In genomic region chrX:38805294-38806053, GRCh38 we compare ENCODE assay signal across 8 cellular contexts. TPM values are rescaled to one million over a fixed set of nuclear protein-coding genes. Genes with fewer than 3 reads are reported as not detected.
A peak's percentile ranks its signal among the peaks of the same experiment; 100 is the strongest.
DNase-seq lines count a peak whose midpoint lies in the region; ATAC-seq and TF ChIP-seq lines count a peak whose summit lies in the region.

No MANE protein-coding gene starts in this region.

- ATAC-seq in lung (ENCODE audit: insufficient read depth, low FRiP score): no peak

- peak overlapping the region; percentile 95 for H3K27ac ChIP-seq in BLaER1
- peak overlapping the region; percentile 88 for H3K27ac ChIP-seq in duodenal mucosa (ENCODE audit: low read depth, low read length)
- H3K27ac ChIP-seq in lung (ENCODE audit: low read depth in 1 of 2, low read length in 1 of 2): peak overlapping the region; percentile 90 to 93

- H3K9ac ChIP-seq in BLaER1: peak overlapping the region; percentile 93
- H3K9ac ChIP-seq in duodenal mucosa (ENCODE audit: low read depth in 1 of 2, low read length in 2 of 2): peak overlapping the region; percentile 75 to 89

- TF ChIP-seq CTCF in lung (IDR thresholded peaks at IDR 0.05; ENCODE audit: control extremely low read depth, extremely low read depth): no peak

- 3 to 28% methylated on average over 13 to 39 of the region's 39 CpGs for WGBS in lung, 2 donors

- 0 out of 2 replicates have a peak, but pooled peaks cover 4% of the 10 kb centered on the region for H4K20me1 ChIP-seq in BLaER1

- peaks cover 22% of the 10 kb centered on the region for H3K9me3 ChIP-seq in BLaER1
- no peaks in the 10 kb centered on the region for H3K9me3 ChIP-seq in duodenal mucosa (ENCODE audit: control insufficient read depth in 1 of 2, low read length in 2 of 2)
- H3K9me3 ChIP-seq in lung (ENCODE audit: control insufficient read depth in 2 of 2, insufficient read depth in 1 of 2, low read length in 1 of 2): peaks cover 0 to 12% of the 10 kb centered on the region in 2 donors

- peak overlapping the region; percentile 49 for H3K4me2 ChIP-seq in BLaER1

- H3K4me3 ChIP-seq in BLaER1 (peak overlapping the region; percentile 83), duodenal mucosa (ENCODE audit: low read depth in 1 of 2, low read length in 2 of 2) (peak overlapping the region; percentile 77 to 87), lung (peak overlapping the region; percentile 54)

- H3K27me3 ChIP-seq in BLaER1 (no peaks in the 10 kb centered on the region), duodenal mucosa (ENCODE audit: control insufficient read depth in 1 of 2, insufficient read depth in 2 of 2, low read length in 2 of 2) (no peaks in the 10 kb centered on the region), lung (ENCODE audit: control insufficient read depth, insufficient read depth) (no peaks in the 10 kb centered on the region)

- H3K4me1 ChIP-seq in BLaER1: peaks cover 29% of the 10 kb centered on the region
- peaks cover 6 to 10% of the 10 kb centered on the region in 2 donors for H3K4me1 ChIP-seq in duodenal mucosa (ENCODE audit: control insufficient read depth in 1 of 2, insufficient read depth in 2 of 2, low read length in 2 of 2)
- peaks cover 2% of the 10 kb centered on the region in 2 donors for H3K4me1 ChIP-seq in lung (ENCODE audit: control insufficient read depth in 2 of 2, insufficient read depth in 2 of 2, low read length in 2 of 2)

- H3K36me3 ChIP-seq in BLaER1 (peaks cover 16% of the 10 kb centered on the region), duodenal mucosa (ENCODE audit: control insufficient read depth in 1 of 2, insufficient read depth in 2 of 2, low read length in 2 of 2) (no peaks in the 10 kb centered on the region), lung (ENCODE audit: control insufficient read depth in 2 of 2, insufficient read depth in 2 of 2, low read length in 2 of 2) (peaks cover 0 to 5% of the 10 kb centered on the region in 2 donors)

- DNase-seq in GOT3 (lab: John Stamatoyannopoulos, UW) (peak; percentile 3), NCI-H2171 treated with DMSO at 0.1 percent for 48 hours (lab: John Stamatoyannopoulos, UW) (peak; percentile 58), lung (ENCODE audit: low spot score) (peak; percentile 66), HuH-7.5 (ENCODE audit: low spot score) (no peak)
- DNase-seq in activated CD4-positive, alpha-beta T cell treated with anti-CD3 and anti-CD28 coated beads, Interleukin-2, amount 50 U/mL, for 4 hours: peak; percentile 40 to 44
- DNase-seq in stimulated activated CD4-positive, alpha-beta T cell treated with anti-CD3 and anti-CD28 coated beads, TNF-alpha, amount 100 ng/mL, for 24 hours (ENCODE audit: low read depth in 3 of 3): peak in 2 of 3 experiments; percentile 33 to 49

RNA-seq across cellular contexts. Expression of gene MID1IP1, which starts 4.2 kb away (rescaled TPM):
- total RNA-seq in lung: 100 to 1,000 TPM in 1 of 2 donors, 10 to 100 TPM in 1; 49.0 to 130 TPM
- polyA plus RNA-seq in lung: 100 to 1,000 TPM in 1 of 2 donors, 10 to 100 TPM in 1; 84.7 to 156 TPM
